In genomic region chr3:103614719-103615118, GRCh38 we compare ENCODE assay signal across 23 cellular contexts.
"Had no signal": no experiment of that assay in that cellular context is flagged by ENCODE, and none has a peak within 500 bp of the region (broad histone marks: within the 10 kb centered on the region; RNA-seq: fewer than 3 reads in every experiment).

No MANE protein-coding gene starts in this region.

- ATAC-seq: gastroesophageal sphincter; left cardiac atrium; left ventricle myocardium superior; natural killer cell treated with Interleukin-12 subunit alpha and Interleukin-12 subunit beta and Interleukin-15 and Interleukin-18, amount 100 ng/mL, for 72 hours; sciatic nerve; stimulated activated naive B cell treated with anti-CD40 and anti-IgM and Interleukin-4, amounts not matched to agents 10 μg/mL and 1 μg/mL and 100 μg/mL, for 72 hours; stimulated activated naive CD8-positive, alpha-beta T cell treated with anti-CD3 and anti-CD28 coated beads, Interleukin-15, amount 100 ng/mL, for 72 hours; upper lobe of right lung had no signal

- H3K4me3 Mint-ChIP-seq: immature natural killer cell; natural killer cell treated with Interleukin-12 subunit alpha and Interleukin-12 subunit beta and Interleukin-15 and Interleukin-18, amount 100 ng/mL, for 72 hours; stimulated activated naive B cell treated with anti-CD40 and anti-IgM and Interleukin-4, amounts not matched to agents 10 μg/mL and 1 μg/mL and 100 μg/mL, for 72 hours; stimulated activated naive CD8-positive, alpha-beta T cell treated with anti-CD3 and anti-CD28 coated beads, Interleukin-15, amount 100 ng/mL, for 72 hours had no signal

- H3K4me1 Mint-ChIP-seq: immature natural killer cell; stimulated activated naive B cell treated with anti-CD40 and anti-IgM and Interleukin-4, amounts not matched to agents 10 μg/mL and 1 μg/mL and 100 μg/mL, for 72 hours; stimulated activated naive CD8-positive, alpha-beta T cell treated with anti-CD3 and anti-CD28 coated beads, Interleukin-15, amount 100 ng/mL, for 72 hours had no signal

- H3K27me3 Mint-ChIP-seq: natural killer cell treated with Interleukin-12 subunit alpha and Interleukin-12 subunit beta and Interleukin-15 and Interleukin-18, amount 100 ng/mL, for 72 hours; stimulated activated naive B cell treated with anti-CD40 and anti-IgM and Interleukin-4, amounts not matched to agents 10 μg/mL and 1 μg/mL and 100 μg/mL, for 72 hours; stimulated activated naive CD8-positive, alpha-beta T cell treated with anti-CD3 and anti-CD28 coated beads, Interleukin-15, amount 100 ng/mL, for 72 hours had no signal

- DNase-seq: cortex of kidney; dorsolateral prefrontal cortex; effector CD8-positive, alpha-beta T cell; esophagus squamous epithelium; foreskin fibroblast; glutamatergic neuron; immature natural killer cell; left cardiac atrium; left ventricle myocardium superior; mesenchymal stem cell; midbrain; retina; spleen; stimulated activated CD4-positive, alpha-beta T cell treated with anti-CD3 and anti-CD28 coated beads, Interleukin-15, amount 100 ng/mL, for 24 hours; stimulated activated CD4-positive, alpha-beta T cell treated with anti-CD3 and anti-CD28 coated beads, Interleukin-1b, Interleukin-23, amount 100 ng/mL, for 48 hours; stimulated activated CD4-positive, alpha-beta T cell treated with anti-CD3 and anti-CD28 coated beads, Interleukin-4, amount 100 ng/mL, for 24 hours; stimulated activated naive B cell treated with anti-CD40 and anti-IgM and Interleukin-4, amounts not matched to agents 10 μg/mL and 1 μg/mL and 100 μg/mL, for 72 hours; stimulated activated naive CD8-positive, alpha-beta T cell treated with anti-CD3 and anti-CD28 coated beads, Interleukin-15, amount 100 ng/mL, for 72 hours; testis; upper lobe of right lung had no signal

- H3K36me3 Mint-ChIP-seq: immature natural killer cell; natural killer cell treated with Interleukin-12 subunit alpha and Interleukin-12 subunit beta and Interleukin-15 and Interleukin-18, amount 100 ng/mL, for 72 hours; stimulated activated naive B cell treated with anti-CD40 and anti-IgM and Interleukin-4, amounts not matched to agents 10 μg/mL and 1 μg/mL and 100 μg/mL, for 72 hours had no signal

- H3K27ac Mint-ChIP-seq: immature natural killer cell; natural killer cell treated with Interleukin-12 subunit alpha and Interleukin-12 subunit beta and Interleukin-15 and Interleukin-18, amount 100 ng/mL, for 72 hours; stimulated activated naive B cell treated with anti-CD40 and anti-IgM and Interleukin-4, amounts not matched to agents 10 μg/mL and 1 μg/mL and 100 μg/mL, for 72 hours; stimulated activated naive CD8-positive, alpha-beta T cell treated with anti-CD3 and anti-CD28 coated beads, Interleukin-15, amount 100 ng/mL, for 72 hours had no signal
